10 cellular contexts compared by ENCODE assay signal in the genomic region with DNA sequence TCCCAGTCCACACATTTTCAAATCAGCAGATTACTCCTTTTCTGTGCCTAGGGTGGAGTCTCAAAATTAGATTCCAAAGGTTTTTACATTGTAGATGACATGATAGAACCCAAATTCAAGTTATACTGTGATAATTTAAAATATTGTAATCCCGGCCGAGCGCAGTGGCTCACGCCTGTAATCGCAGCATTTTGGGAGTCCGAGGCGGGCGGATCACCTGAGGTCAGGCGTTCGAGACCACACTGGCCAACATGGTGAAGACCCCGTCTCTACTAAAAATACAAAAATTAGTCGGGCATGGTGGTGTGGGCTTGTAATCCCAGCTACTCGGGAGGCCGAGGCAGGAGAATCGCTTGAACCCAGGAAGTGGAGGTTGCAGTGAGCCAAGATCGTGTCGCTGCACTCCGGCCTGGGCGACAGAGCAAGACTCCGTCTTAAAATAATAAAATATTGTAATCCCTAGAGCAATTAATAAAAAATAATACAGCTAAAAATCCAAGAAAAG. TPM values are rescaled to one million over a fixed set of nuclear protein-coding genes. Genes with fewer than 3 reads are reported as not detected.
A peak's percentile ranks its signal among the peaks of the same experiment; 100 is the strongest.
DNase-seq lines count a peak whose midpoint lies in the region; ATAC-seq, FAIRE-seq and TF ChIP-seq lines count a peak whose summit lies in the region.
"Had no signal": no experiment of that assay in that cellular context is flagged by ENCODE, and none has a peak within 500 bp of the region (broad histone marks: within the 10 kb centered on the region; RNA-seq: fewer than 3 reads in every experiment).

No MANE protein-coding gene starts in this region.

- H3K4me2 ChIP-seq in GM12878 (ENCODE audit: control insufficient read depth, insufficient read depth): no peak overlapping the region

- TF ChIP-seq CTCF in GM12878 (IDR thresholded peaks at IDR 0.05 in 2 of 3, conservative IDR thresholded peaks at IDR 0.05 in 1 of 3; ENCODE audit: control insufficient read depth in 2 of 3, extremely low read depth in 1 of 3, insufficient read depth in 1 of 3, low read depth in 3 of 3, low read length in 3 of 3) (no peak), lower lobe of right lung (IDR thresholded peaks at IDR 0.05) (no peak), thyroid gland (IDR thresholded peaks at IDR 0.05) (no peak)

- H3K27me3 ChIP-seq in GM12878 (replicated peaks in 1 of 2; ENCODE audit: control insufficient read depth in 2 of 2, insufficient read depth in 2 of 2, low read length in 1 of 2): no peaks in the 10 kb centered on the region
- H3K27me3 ChIP-seq in lower lobe of right lung (ENCODE audit: low read depth): no peaks in the 10 kb centered on the region
- no peaks in the 10 kb centered on the region for H3K27me3 ChIP-seq in thyroid gland

- WGBS in GM12878 (ENCODE audit: insufficient coverage, insufficient replicate concordance, low lambda C conversion rate, missing lambda C conversion rate): 97% methylated on average over 20 of the region's 20 CpGs
- 92% methylated on average over 20 of the region's 20 CpGs for WGBS in thyroid gland, 2 donors

- peak overlapping the region; percentile 92; the same call in 1 of the 2 replicates for H2AFZ ChIP-seq in GM12878 (ENCODE audit: control insufficient read depth, low read depth, low read length)

- peak overlapping the region; percentile 72 for H3K4me3 Mint-ChIP-seq in activated T-cell treated with anti-CD3 and anti-CD28 coated beads, Interleukin-2, amount 50 U/mL, for 24 hours

- H3K27ac ChIP-seq in GM12878 (ENCODE audit: control insufficient read depth, insufficient read depth) (no peak overlapping the region), lower lobe of right lung (no peak overlapping the region), thyroid gland (peak overlapping the region in 2 of 3 donors; percentile 84 to 89)

- H3K4me1 ChIP-seq in GM12878 (ENCODE audit: control insufficient read depth, insufficient read depth, low read length): peaks cover 4% of the 10 kb centered on the region; the same call in 1 of the 2 replicates
- H3K4me1 ChIP-seq in lower lobe of right lung: peaks cover 17% of the 10 kb centered on the region
- peaks cover 6 to 12% of the 10 kb centered on the region in 2 donors for H3K4me1 ChIP-seq in thyroid gland

- no peak for TF ChIP-seq EP300 in GM12878 (IDR thresholded peaks at IDR 0.05; ENCODE audit: borderline replicate concordance in 1 of 2, control insufficient read depth in 1 of 2, low read depth in 2 of 2, low read length in 2 of 2)

- no peak for DNase-seq in activated T-cell treated with anti-CD3 and anti-CD28 coated beads, Interleukin-2, amount 50 U/mL, for 24 hours
- DNase-seq in activated T-cell treated with anti-CD3 and anti-CD28 coated beads for 4 hours (no peak), GM12878 (ENCODE audit: low read depth, low spot score) (no peak), lower lobe of right lung (no peak), thyroid gland (no peak), GM03348 (ENCODE audit: low spot score) (no peak), AG20443 (ENCODE audit: low spot score) (no peak)
- DNase-seq: stimulated activated CD4-positive, alpha-beta T cell treated with anti-CD3 and anti-CD28 coated beads, Interleukin-4, amount 100 ng/mL, for 24 hours had no signal

- peaks cover 15% of the 10 kb centered on the region for H3K79me2 ChIP-seq in GM12878 (ENCODE audit: control insufficient read depth, insufficient read depth, low read length)

- H3K36me3 ChIP-seq in GM12878 (ENCODE audit: control insufficient read depth in 2 of 2, insufficient read depth in 2 of 2, low read length in 1 of 2) (no peaks in the 10 kb centered on the region), lower lobe of right lung (no peaks in the 10 kb centered on the region), thyroid gland (no peaks in the 10 kb centered on the region)

- H3K9me3 ChIP-seq in GM12878 (replicated peaks; ENCODE audit: control insufficient read depth, insufficient read depth, low read length) (no peaks in the 10 kb centered on the region), lower lobe of right lung (no peaks in the 10 kb centered on the region), thyroid gland (no peaks in the 10 kb centered on the region)

- no peak overlapping the region for H3K27ac Mint-ChIP-seq in activated T-cell treated with anti-CD3 and anti-CD28 coated beads, Interleukin-2, amount 50 U/mL, for 24 hours
- H3K27ac Mint-ChIP-seq: dendritic cell treated with granulocyte-macrophage colony-stimulating factor and Interleukin-4, amounts not matched to agents 40 ng/mL and 50 ng/mL, for 4 days had no signal

- no peak for ATAC-seq in GM12878
- ATAC-seq in lower lobe of right lung: no peak
- ATAC-seq in HG03342 (IDR thresholded peaks at IDR 0.05; ENCODE audit: unreplicated experiment): no peak

- H3K36me3 Mint-ChIP-seq in activated T-cell treated with anti-CD3 and anti-CD28 coated beads, Interleukin-2, amount 50 U/mL, for 24 hours (ENCODE audit: low read depth): peaks cover 5% of the 10 kb centered on the region

- in situ Hi-C loops in GM12878 (cut with MboI): no loop called here

- CTCF ChIA-PET in GM12878 (lab: Yijun Ruan, JAX): interaction anchor here (0.7 kb wide), 1 partner anchor 13 kb away, joined by 3 read pairs; no protein-coding TSS in a partner anchor

- peaks cover 3% of the 10 kb centered on the region for H4K20me1 ChIP-seq in GM12878 (ENCODE audit: control insufficient read depth, insufficient read depth)

- BruUV-seq in GM12878 (replicated peaks; lab: Mats Ljungman, UMichigan): no TSS peak

- RAD21 ChIA-PET in GM12878 (lab: Charles Lee; ENCODE audit: unreplicated experiment): no interaction called here

- no peak for TF ChIP-seq RAD21 in GM12878 (IDR thresholded peaks at IDR 0.05; ENCODE audit: insufficient read depth, low read depth, low read length)

- intact Hi-C loops in GM12878 (cut with micrococcal nuclease; ENCODE audit: unreplicated experiment): no loop called here
- intact Hi-C loops in lower lobe of right lung (cut with DNase I): no loop called here
- intact Hi-C loops in thyroid gland (cut with DNase I): loop anchor here (5.0 kb wide), 1 partner anchor 56 kb away; the partner anchor contains the start of gene TUBGCP5

- POLR2A ChIA-PET in GM12878 (lab: Charles Lee): no interaction called here

- TF ChIP-seq POLR2A in GM12878 (IDR thresholded peaks at IDR 0.05; ENCODE audit: low read depth, low read length) (no peak), thyroid gland (IDR thresholded peaks at IDR 0.05) (no peak)

- SMC1A ChIA-PET in GM12878 (lab: Charles Lee; ENCODE audit: uncharacterized antibody, unreplicated experiment): interaction anchor here (1.0 kb wide), 1 partner anchor 21 kb away, joined by 5 read pairs; no protein-coding TSS in a partner anchor

- H3K27me3 Mint-ChIP-seq in activated T-cell treated with anti-CD3 and anti-CD28 coated beads, Interleukin-2, amount 50 U/mL, for 24 hours: peaks cover 25% of the 10 kb centered on the region

- H3K9ac ChIP-seq in GM12878 (ENCODE audit: control insufficient read depth, insufficient read depth, low read length): no peak overlapping the region

- H3K4me3 ChIP-seq in GM12878: no peak overlapping the region
- peak overlapping the region; percentile 90 for H3K4me3 ChIP-seq in lower lobe of right lung
- peak overlapping the region in 1 of 3 donors; percentile 90 for H3K4me3 ChIP-seq in thyroid gland (replicated peaks in 1 of 3)

- H3K4me1 Mint-ChIP-seq in activated T-cell treated with anti-CD3 and anti-CD28 coated beads, Interleukin-2, amount 50 U/mL, for 24 hours (ENCODE audit: low read depth): peaks cover 17% of the 10 kb centered on the region

- H3K9me3 Mint-ChIP-seq in activated T-cell treated with anti-CD3 and anti-CD28 coated beads, Interleukin-2, amount 50 U/mL, for 24 hours: no peaks in the 10 kb centered on the region
- H3K9me3 Mint-ChIP-seq: dendritic cell treated with granulocyte-macrophage colony-stimulating factor and Interleukin-4, amounts not matched to agents 40 ng/mL and 50 ng/mL, for 4 days had no signal

- no peak for FAIRE-seq in GM12878 (lab: Jason Lieb, UNC)

RNA-seq across cellular contexts. Expression of gene CYFIP1, which starts 1.2 kb away (rescaled TPM):
- total RNA-seq in GM12878 (2013; cell fraction: nucleolus; rRNA removed): 122 and 123 TPM in 2 replicates
- total RNA-seq in GM12878 (2014; rRNA removed) (34.4 and 36.4 TPM in 2 replicates), GM12878 (2014; rRNA removed; fragmentation: Illumina TruSeq; extraction: Trizol) (22.0 and 25.7 TPM in 2 replicates), GM12878 (2021) (43.7 and 51.3 TPM in 2 replicates), lower lobe of right lung (153 TPM), thyroid gland (100 to 1,000 TPM in 3 of 4 donors, 10 to 100 TPM in 1; 89.1 to 138 (median 131) TPM)
- 16.4 TPM for polyA plus RNA-seq in GM12878 (2011; ENCODE audit: low read depth)
- polyA plus RNA-seq in GM12878 (2011; rRNA removed) (38.8 and 46.2 TPM in 2 replicates), GM12878 (2014; fragmentation: Illumina TruSeq; extraction: Trizol) (16.9 and 22.7 TPM in 2 replicates), GM12878 (2014; fragmentation: Nextera tagmentation; extraction: Ambion mirVana) (1 to 10 TPM; 3.5 to 5.7 TPM), GM12878 (2014; rRNA removed) (25.6 and 25.9 TPM in 2 replicates), GM12878 (2016; fragmentation: Nextera tagmentation; extraction: Ambion mirVana) (10 to 100 TPM; 30.7 to 33.4 TPM)
- polyA plus RNA-seq in GM12878 (2011; cell fraction: cytosol; rRNA removed): 48.3 and 55.8 TPM in 2 replicates
- 64.5 and 71.0 TPM in 2 replicates for polyA plus RNA-seq in GM12878 (2011; cell fraction: nucleus; rRNA removed)
- polyA plus RNA-seq in GM12878 (2012): 21.1 and 29.0 TPM in 2 replicates
- polyA minus RNA-seq in GM12878 (2011; rRNA and poly(A)+ RNA removed): 78.5 and 79.4 TPM in 2 replicates
- 14.1 and 19.8 TPM in 2 replicates for polyA minus RNA-seq in GM12878 (2011; cell fraction: cytosol; rRNA and poly(A)+ RNA removed)
- 22.1 and 35.2 TPM in 2 replicates for polyA minus RNA-seq in GM12878 (2011; cell fraction: nucleus; rRNA and poly(A)+ RNA removed)

RNA-seq across cellular contexts. Expression of gene TUBGCP5, which starts 58.0 kb away (rescaled TPM):
- 41.8 and 42.9 TPM in 2 replicates for total RNA-seq in GM12878 (2013; cell fraction: nucleolus; rRNA removed)
- total RNA-seq in GM12878 (2014; rRNA removed) (20.6 and 22.0 TPM in 2 replicates), GM12878 (2014; rRNA removed; fragmentation: Illumina TruSeq; extraction: Trizol) (26.3 and 29.2 TPM in 2 replicates), GM12878 (2021) (13.5 and 17.2 TPM in 2 replicates), lower lobe of right lung (12.9 TPM), thyroid gland (10 to 100 TPM; 21.9 to 48.4 (median 24.8) TPM)
- polyA plus RNA-seq in GM12878 (2011; ENCODE audit: low read depth): 5.9 TPM
- polyA plus RNA-seq in GM12878 (2011; rRNA removed) (16.9 and 23.2 TPM in 2 replicates), GM12878 (2014; fragmentation: Illumina TruSeq; extraction: Trizol) (23.7 and 27.4 TPM in 2 replicates), GM12878 (2014; fragmentation: Nextera tagmentation; extraction: Ambion mirVana) (1 to 10 TPM; 6.4 to 7.6 TPM), GM12878 (2014; rRNA removed) (18.6 and 21.0 TPM in 2 replicates), GM12878 (2016; fragmentation: Nextera tagmentation; extraction: Ambion mirVana) (10 to 100 TPM; 20.1 to 20.2 TPM)
- 8.8 and 9.8 TPM in 2 replicates for polyA plus RNA-seq in GM12878 (2011; cell fraction: cytosol; rRNA removed)
- 15.4 and 21.9 TPM in 2 replicates for polyA plus RNA-seq in GM12878 (2011; cell fraction: nucleus; rRNA removed)
- polyA plus RNA-seq in GM12878 (2012): 6.6 and 8.5 TPM in 2 replicates
- 13.3 and 14.7 TPM in 2 replicates for polyA minus RNA-seq in GM12878 (2011; rRNA and poly(A)+ RNA removed)
- polyA minus RNA-seq in GM12878 (2011; cell fraction: cytosol; rRNA and poly(A)+ RNA removed): 3.5 and 6.7 TPM in 2 replicates
- polyA minus RNA-seq in GM12878 (2011; cell fraction: nucleus; rRNA and poly(A)+ RNA removed): 9.9 and 16.6 TPM in 2 replicates

Comparison
In these comparisons a context has a peak if more than half of its experiments do, and no peak if none do; other contexts are left out.
1. H3K27ac ChIP-seq: peak in thyroid gland (2 of 3); none in GM12878 (single experiment) and lower lobe of right lung (single experiment).